Comparison of ENCODE assay signal across 21 cellular contexts in genomic region chr2:233671290-233672161, GRCh38. TPM values are rescaled to one million over a fixed set of nuclear protein-coding genes. Genes with fewer than 3 reads are reported as not detected.
DNase-seq lines count a peak whose midpoint lies in the region; TF ChIP-seq lines count a peak whose summit lies in the region.
"Had no signal": no experiment of that assay in that cellular context is flagged by ENCODE, and none has a peak within 500 bp of the region (broad histone marks: within the 10 kb centered on the region; RNA-seq: fewer than 3 reads in every experiment).

Gene UGT1A9 (plus strand): TSS chr2:233671898. CDS start chr2:233671935, 37 bp downstream.

- H3K9me3 ChIP-seq in AG04450 (ENCODE audit: control insufficient read depth, insufficient read depth, low read length) (no peaks in the 10 kb centered on the region), PC-9 (ENCODE audit: insufficient read depth, low read depth) (no peaks in the 10 kb centered on the region; the same call in 1 of the 2 replicates), transverse colon (no peaks in the 10 kb centered on the region)
- H3K9me3 ChIP-seq: Caco-2 had no signal

- in situ Hi-C loops in transverse colon (cut with MboI; ENCODE audit: low pct_ligation_motif_present in 1 of 4, low pct_unique_long_range_greater_than_20kb in 1 of 4, low sequenced_read_pairs in 3 of 4) = no loop called here

- no peak for TF ChIP-seq EP300 in transverse colon (IDR thresholded peaks at IDR 0.05; ENCODE audit: low read depth)

- H3K36me3 ChIP-seq in PC-9 (ENCODE audit: low read depth) (no peaks in the 10 kb centered on the region), transverse colon (no peaks in the 10 kb centered on the region)

- TF ChIP-seq POLR2A in transverse colon (IDR thresholded peaks at IDR 0.05) = no peak

- TF ChIP-seq CTCF in AG04450 (IDR thresholded peaks at IDR 0.05; ENCODE audit: low read depth, low read length) (no peak), PC-9 (conservative IDR thresholded peaks at IDR 0.05) (no peak), transverse colon (IDR thresholded peaks at IDR 0.05) (no peak)

- CTCF ChIA-PET in AG04450 (lab: Charles Lee) = no interaction called here
- CTCF ChIA-PET in PC-9 (lab: Charles Lee) = no interaction called here

- peaks cover 4% of the 10 kb centered on the region; the same call in 1 of the 2 replicates for H3K9me2 ChIP-seq in PC-9 (ENCODE audit: insufficient read depth)

- H3K27ac ChIP-seq in AG04450 (ENCODE audit: low read depth, low read length) (peak within 1 kb of the TSS; percentile 2), PC-9 (no peak within 1 kb of the TSS), transverse colon (no peak within 1 kb of the TSS)
- H3K27ac ChIP-seq: C4-2B had no signal

- no TSS peak for BruUV-seq in PC-9 (replicated peaks; lab: Mats Ljungman, UMichigan)

- H3K4me3 ChIP-seq in AG04450 (ENCODE audit: low read depth, low read length) (no peak within 1 kb of the TSS), PC-9 (no peak within 1 kb of the TSS), transverse colon (no peak within 1 kb of the TSS)

- no peaks in the 10 kb centered on the region for H3K4me1 ChIP-seq in PC-9 (replicated peaks; ENCODE audit: insufficient read depth)
- no peaks in the 10 kb centered on the region for H3K4me1 ChIP-seq in transverse colon
- H3K4me1 ChIP-seq: Caco-2 had no signal

- 0 out of 2 replicates have a peak within 1 kb of the TSS, but pooled peaks have one; percentile 19 for H2AFZ ChIP-seq in PC-9

- H3K27me3 ChIP-seq in AG04450 (ENCODE audit: control insufficient read depth, insufficient read depth, low read length) = peaks cover 7% of the 10 kb centered on the region
- H3K27me3 ChIP-seq in PC-9 (ENCODE audit: insufficient read depth, low read depth) = no peaks in the 10 kb centered on the region
- no peaks in the 10 kb centered on the region for H3K27me3 ChIP-seq in transverse colon

- intact Hi-C loops in PC-9 (cut with micrococcal nuclease; ENCODE audit: unreplicated experiment) = no loop called here
- intact Hi-C loops in transverse colon (cut with DNase I; ENCODE audit: low total_unique reads) = no loop called here

- no peaks in the 10 kb centered on the region for H3K79me2 ChIP-seq in PC-9 (ENCODE audit: low read depth)

- H3K4me2 ChIP-seq in PC-9 = no peak within 1 kb of the TSS

- POLR2A ChIA-PET in AG04450 (lab: Yijun Ruan, JAX) (no interaction called here), PC-9 (lab: Charles Lee; ENCODE audit: unreplicated experiment) (no interaction called here)

- DNase-seq in AG04450 (ENCODE audit: low read depth, low spot score) (no peak), PC-9 (peak in 1 of 2 experiments; percentile 22), kidney tubule cell (ENCODE audit: low spot score) (peak; percentile 72), transverse colon (no peak), SIG-M5 (lab: John Stamatoyannopoulos, UW) (no peak), NCI-H82 (lab: John Stamatoyannopoulos, UW) (no peak)
- no peak for DNase-seq in activated CD4-positive, alpha-beta T cell treated with anti-CD3 and anti-CD28 coated beads for 1 hour
- DNase-seq: ACHN; AML-193; Caco-2; CD4-positive, alpha-beta T cell; DMS153; DMS79; GDM1; GOT3; H7; HFFc6 had no signal

- no peaks in the 10 kb centered on the region for H4K20me1 ChIP-seq in PC-9 (ENCODE audit: insufficient read depth)

- no peaks in the 10 kb centered on the region for H3F3A ChIP-seq in PC-9 (ENCODE audit: insufficient read depth, low read depth)

- WGBS in transverse colon (ENCODE audit: low coverage in 1 of 2), 2 donors = 84 to 88% methylated on average over 3 to 5 of the region's 5 CpGs

RNA-seq across cellular contexts. Expression of gene UGT1A9, which starts in this region (rescaled TPM):
- polyA plus RNA-seq in AG04450 (2011; rRNA removed) = not detected in 2 replicates
- polyA minus RNA-seq in AG04450 (2011; rRNA and poly(A)+ RNA removed) = not detected in 2 replicates
- total RNA-seq in PC-9 (2021) (not detected in 2 replicates), transverse colon (10 to 100 TPM in 3 of 4 donors, 1 to 10 TPM in 1; 4.6 to 18.7 (median 10.5) TPM)
- total RNA-seq: A172; CD4-positive, alpha-beta T cell; H7; HFFc6 had no signal
- polyA plus RNA-seq: BJ, IgD-negative memory B cell had no signal
